ENCODE assay signal across 17 cellular contexts in genomic region chr12:42090899-42091298, GRCh38. TPM values are rescaled to one million over a fixed set of nuclear protein-coding genes. Genes with fewer than 3 reads are reported as not detected.
DNase-seq lines count a peak whose midpoint lies in the region; ATAC-seq and TF ChIP-seq lines count a peak whose summit lies in the region.
"Had no signal": no experiment of that assay in that cellular context is flagged by ENCODE, and none has a peak within 500 bp of the region (broad histone marks: within the 10 kb centered on the region; RNA-seq: fewer than 3 reads in every experiment).

No MANE protein-coding gene starts in this region.

- no peaks in the 10 kb centered on the region for H3K27me3 Mint-ChIP-seq in progenitor cell of endocrine pancreas
- H3K27me3 Mint-ChIP-seq: T-helper 17 cell had no signal

- TF ChIP-seq CTCF in A673 (conservative IDR thresholded peaks at IDR 0.05; ENCODE audit: low read depth, low read length) (no peak), HEK293 (tag by site-specific recombination; IDR thresholded peaks at IDR 0.05) (no peak), progenitor cell of endocrine pancreas (IDR thresholded peaks at IDR 0.05; ENCODE audit: unreplicated experiment) (no peak)

- H3K9me3 ChIP-seq in A673 (ENCODE audit: low read depth, low read length, poor library complexity, severe bottlenecking) = no peaks in the 10 kb centered on the region
- H3K9me3 ChIP-seq in HEK293 (ENCODE audit: control insufficient read depth, insufficient read depth, low read depth, low read length) = no peaks in the 10 kb centered on the region
- H3K9me3 ChIP-seq: upper lobe of right lung had no signal

- POLR2A ChIA-PET in A673 (lab: Charles Lee; ENCODE audit: low non-redundant PET) (no interaction called here), HEK293 (lab: Yijun Ruan, JAX) (no interaction called here)

- H3K4me3 ChIP-seq in A673 (ENCODE audit: low read depth, low read length, poor library complexity, severe bottlenecking) (no peak overlapping the region), HEK293 (ENCODE audit: low read depth, low read length) (no peak overlapping the region)
- H3K4me3 ChIP-seq: upper lobe of right lung had no signal

- intact Hi-C loops in A673 (cut with micrococcal nuclease; ENCODE audit: unreplicated experiment) = loop anchor here (10.0 kb wide), 2 partner anchors 296 to 1126 kb away; no protein-coding TSS in a partner anchor

- H3K4me1 Mint-ChIP-seq in stimulated activated effector memory CD8-positive, alpha-beta T cell treated with anti-CD3 and anti-CD28 coated beads, Interleukin-12 subunit alpha, Interleukin-12 subunit beta, amount 100 ng/mL, for 72 hours = peaks cover 15% of the 10 kb centered on the region
- H3K4me1 Mint-ChIP-seq in progenitor cell of endocrine pancreas (ENCODE audit: low read depth) = peaks cover 4% of the 10 kb centered on the region

- H3K36me3 ChIP-seq in A673 (ENCODE audit: insufficient read depth, low read length, poor library complexity, severe bottlenecking) (no peaks in the 10 kb centered on the region), HEK293 (ENCODE audit: control insufficient read depth in 2 of 2, insufficient read depth in 1 of 2, low read length in 2 of 2) (peaks cover 0 to 4% of the 10 kb centered on the region in 2 experiments; a peak in 2 of 3 replicates)

- no peak overlapping the region for H3K27ac ChIP-seq in A673 (ENCODE audit: low read depth, low read length, poor library complexity, severe bottlenecking)
- H3K27ac ChIP-seq in HEK293 (ENCODE audit: extremely low read depth, low read depth, low read length) = no peak overlapping the region
- H3K27ac ChIP-seq: upper lobe of right lung had no signal

- no peaks in the 10 kb centered on the region for H3K9me3 Mint-ChIP-seq in stimulated activated effector memory CD8-positive, alpha-beta T cell treated with anti-CD3 and anti-CD28 coated beads, Interleukin-12 subunit alpha, Interleukin-12 subunit beta, amount 100 ng/mL, for 72 hours
- no peaks in the 10 kb centered on the region for H3K9me3 Mint-ChIP-seq in progenitor cell of endocrine pancreas (ENCODE audit: low read depth)
- H3K9me3 Mint-ChIP-seq: neural crest cell had no signal

- H3K4me3 Mint-ChIP-seq in stimulated activated effector memory CD8-positive, alpha-beta T cell treated with anti-CD3 and anti-CD28 coated beads, Interleukin-12 subunit alpha, Interleukin-12 subunit beta, amount 100 ng/mL, for 72 hours = no peak overlapping the region
- H3K4me3 Mint-ChIP-seq in progenitor cell of endocrine pancreas (ENCODE audit: low read depth) = no peak overlapping the region
- H3K4me3 Mint-ChIP-seq: neural crest cell, T-helper 17 cell had no signal

- H3K4me1 ChIP-seq in A673 (ENCODE audit: insufficient read depth, low read length, poor library complexity, severe bottlenecking) = peaks cover 29% of the 10 kb centered on the region
- H3K4me1 ChIP-seq in HEK293 (ENCODE audit: control insufficient read depth, insufficient read depth, low read length) = peaks cover 5% of the 10 kb centered on the region
- H3K4me1 ChIP-seq: upper lobe of right lung had no signal

- no TSS peak for BruUV-seq in A673 (replicated peaks; lab: Mats Ljungman, UMichigan)

- ATAC-seq in stimulated activated effector memory CD8-positive, alpha-beta T cell treated with anti-CD3 and anti-CD28 coated beads, Interleukin-12 subunit alpha, Interleukin-12 subunit beta, amount 100 ng/mL, for 72 hours = no peak
- ATAC-seq: T-helper 17 cell, upper lobe of right lung had no signal

- H3K27me3 ChIP-seq in A673 (replicated peaks; ENCODE audit: insufficient read depth, low read depth, low read length, poor library complexity) = no peaks in the 10 kb centered on the region
- H3K27me3 ChIP-seq: upper lobe of right lung had no signal

- H3K27ac Mint-ChIP-seq in stimulated activated effector memory CD8-positive, alpha-beta T cell treated with anti-CD3 and anti-CD28 coated beads, Interleukin-12 subunit alpha, Interleukin-12 subunit beta, amount 100 ng/mL, for 72 hours = no peak overlapping the region
- no peak overlapping the region for H3K27ac Mint-ChIP-seq in progenitor cell of endocrine pancreas

- CTCF ChIA-PET in A673 (lab: Charles Lee) (no interaction called here), HEK293 (lab: Yijun Ruan, JAX) (interaction anchor here (0.5 to 0.6 kb wide), 2 partner anchors 8 to 131 kb away, joined by 3 read pairs; no protein-coding TSS in a partner anchor)

- H3K36me3 Mint-ChIP-seq in stimulated activated effector memory CD8-positive, alpha-beta T cell treated with anti-CD3 and anti-CD28 coated beads, Interleukin-12 subunit alpha, Interleukin-12 subunit beta, amount 100 ng/mL, for 72 hours = peaks cover 33% of the 10 kb centered on the region
- peaks cover 8% of the 10 kb centered on the region for H3K36me3 Mint-ChIP-seq in progenitor cell of endocrine pancreas (ENCODE audit: insufficient read depth)

- DNase-seq in A673 (ENCODE audit: low spot score) (peak; percentile 81), astrocyte of the hippocampus (ENCODE audit: low read depth, low spot score) (peak; percentile 72), glomerular visceral epithelial cell (ENCODE audit: extremely low spot score) (peak; percentile 9), GF-D8 (lab: John Stamatoyannopoulos, UW) (no peak), medulla oblongata (ENCODE audit: extremely low spot score) (no peak), progenitor cell of endocrine pancreas (ENCODE audit: low spot score, unreplicated experiment) (no peak)
- no peak for DNase-seq in stimulated activated effector memory CD8-positive, alpha-beta T cell treated with anti-CD3 and anti-CD28 coated beads, Interleukin-12 subunit alpha, Interleukin-12 subunit beta, amount 100 ng/mL, for 72 hours (ENCODE audit: low spot score in 2 of 2)
- DNase-seq: activated CD4-positive, alpha-beta T cell treated with anti-CD3 and anti-CD28 coated beads, Interleukin-2, amount 50 U/mL, for 1 hour; activated effector memory CD4-positive, alpha-beta T cell treated with Interleukin-2 at 50 U/mL for 16 hours; DND-41; left cardiac atrium; NCI-H2029 treated with DMSO at 0.1 percent for 48 hours; NK-92 treated with Interleukin-12 subunit alpha and Interleukin-12 subunit beta, amount 100 ng/mL, for 24 hours; T-helper 17 cell; upper lobe of right lung had no signal

TF ChIP-seq in HEK293, 187 proteins besides CTCF, POLR2A, EP300 and RAD21:
- TF ChIP-seq OSR2 (tag by site-specific recombination; IDR thresholded peaks at IDR 0.05) = no peak
- TF ChIP-seq ZIC2 (tag by site-specific recombination; IDR thresholded peaks at IDR 0.05) = no peak
- peak; percentile 82 for TF ChIP-seq PRDM6 (tag by site-specific recombination; IDR thresholded peaks at IDR 0.05)
- TF ChIP-seq ZNF335 (tag by site-specific recombination; conservative IDR thresholded peaks at IDR 0.05) = no peak

RNA-seq across cellular contexts. Expression of gene GXYLT1, which starts 53.8 kb away (rescaled TPM):
- total RNA-seq in A673 (2021) (25.0 and 26.7 TPM in 2 replicates), progenitor cell of endocrine pancreas (23.5 and 23.8 TPM in 2 replicates)

Comparison
In these comparisons a context has a peak if more than half of its experiments do, and no peak if none do; other contexts are left out.
1. DNase-seq: peak in A673 (single experiment), astrocyte of the hippocampus (single experiment) and glomerular visceral epithelial cell (single experiment); none in stimulated activated effector memory CD8-positive, alpha-beta T cell treated with anti-CD3 and anti-CD28 coated beads, Interleukin-12 subunit alpha, Interleukin-12 subunit beta, amount 100 ng/mL, for 72 hours (0 of 2), GF-D8 (single experiment), medulla oblongata (single experiment) and progenitor cell of endocrine pancreas (single experiment).